36 cellular contexts compared by ENCODE assay signal in genomic region chr6:64945450-64945849, GRCh38.
"Had no signal": no experiment of that assay in that cellular context is flagged by ENCODE, and none has a peak within 500 bp of the region (broad histone marks: within the 10 kb centered on the region; RNA-seq: fewer than 3 reads in every experiment).

No MANE protein-coding gene starts in this region.

- H3K4me3 ChIP-seq: MG63 had no signal

- DNase-seq: Karpas-422, Kasumi-1, MG63, MM.1S, MV-4-11, NCI-H1048, NCI-H1092, NCI-H1092 treated with DMSO at 0.1 percent for 48 hours, NCI-H1105, NCI-H1105 treated with DMSO at 0.1 percent for 48 hours, NCI-H1417, NCI-H1417 treated with DMSO at 0.1 percent for 48 hours, NCI-H1436, NCI-H1436 treated with DMSO at 0.1 percent for 48 hours, NCI-H146, NCI-H1694, NCI-H1694 treated with DMSO at 0.1 percent for 48 hours, NCI-H187, NCI-H187 treated with DMSO at 0.1 percent for 48 hours, NCI-H1930, NCI-H2029, NCI-H2029 treated with DMSO at 0.1 percent for 48 hours, NCI-H2081, NCI-H2081 treated with DMSO at 0.1 percent for 48 hours, NCI-H2107, NCI-H2171, NCI-H2171 treated with DMSO at 0.1 percent for 48 hours, NCI-H2227 treated with DMSO at 0.1 percent for 48 hours, NCI-H226, NCI-H345, NCI-H446, NCI-H446 treated with DMSO at 0.1 percent for 48 hours, NCI-H510A, NCI-H510A treated with DMSO at 0.1 percent for 48 hours, NCI-H524, NCI-H524 treated with DMSO at 0.1 percent for 48 hours had no signal

- H3K9me3 ChIP-seq: MG63 had no signal

- H3K36me3 ChIP-seq: MG63 had no signal

- H3K27me3 ChIP-seq: MG63 had no signal
